Comparison of ENCODE assay signal across 8 cellular contexts in the genomic region with DNA sequence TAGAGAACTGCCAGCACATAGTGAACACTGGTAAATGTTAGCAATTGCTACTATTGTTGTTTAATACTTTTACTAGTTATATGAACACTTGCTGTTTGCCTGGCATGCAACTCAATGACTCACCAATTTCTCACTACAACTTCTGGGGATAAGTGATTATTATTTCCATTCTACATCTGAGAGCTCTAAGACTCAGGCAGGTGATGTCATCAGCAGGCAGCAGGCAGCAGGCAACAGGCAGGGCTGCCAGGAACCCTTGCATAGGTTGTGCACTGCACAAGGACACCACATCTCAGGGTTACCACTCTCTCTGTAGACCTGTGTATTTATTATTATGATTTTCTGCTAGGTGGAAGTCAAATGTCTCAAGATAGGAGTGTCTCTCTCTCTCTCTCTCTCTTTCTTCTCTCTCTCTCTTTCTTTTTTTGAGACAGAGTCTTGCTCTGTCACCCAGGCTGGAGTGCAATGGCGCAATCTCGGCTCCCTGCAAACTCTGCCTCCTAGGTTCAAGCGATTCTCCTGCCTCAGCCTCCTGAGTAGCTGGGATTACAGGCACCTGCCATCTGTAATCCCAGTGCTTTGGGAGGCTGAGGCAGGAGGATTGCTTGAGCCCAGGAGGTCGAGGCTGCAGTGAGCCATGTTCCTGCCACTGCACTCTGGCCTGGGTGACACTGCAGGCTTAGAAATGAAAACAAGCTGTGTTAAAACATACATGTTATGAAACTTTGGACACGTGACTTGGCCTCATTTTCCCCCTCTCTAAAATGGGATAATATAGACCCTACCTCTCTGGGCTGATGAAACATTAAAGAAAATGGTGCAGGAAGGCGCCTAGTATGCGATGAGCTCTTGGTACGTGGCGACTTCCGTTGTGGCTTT. TPM values are rescaled to one million over a fixed set of nuclear protein-coding genes. Genes with fewer than 3 reads are reported as not detected.
DNase-seq lines count a peak whose midpoint lies in the region; ATAC-seq and TF ChIP-seq lines count a peak whose summit lies in the region.
"Had no signal": no experiment of that assay in that cellular context is flagged by ENCODE, and none has a peak within 500 bp of the region (broad histone marks: within the 10 kb centered on the region; RNA-seq: fewer than 3 reads in every experiment).

No MANE protein-coding gene starts in this region.

- H3K4me3 ChIP-seq in astrocyte of the spinal cord (ENCODE audit: low read depth, low read length): no peak overlapping the region
- H3K4me3 ChIP-seq: spleen had no signal

- peak; percentile 63 for DNase-seq in EL
- DNase-seq in M059J (ENCODE audit: low read depth): peak; percentile 75
- DNase-seq in astrocyte of the spinal cord (ENCODE audit: low read depth, low spot score): peak; percentile 69
- peak; percentile 18 for DNase-seq in myocyte (ENCODE audit: low read depth)
- no peak for DNase-seq in NCI-H510A (lab: John Stamatoyannopoulos, UW)
- DNase-seq in NCI-H345 (lab: John Stamatoyannopoulos, UW): no peak
- DNase-seq: spleen had no signal

- in situ Hi-C loops in astrocyte of the spinal cord (cut with HindIII; ENCODE audit: low sequenced_read_pairs): no loop called here

- no peak for ATAC-seq in GM21576 (IDR thresholded peaks at IDR 0.05; ENCODE audit: unreplicated experiment)

- no peak for TF ChIP-seq CTCF in astrocyte of the spinal cord (IDR thresholded peaks at IDR 0.05; ENCODE audit: low read depth, low read length)

RNA-seq across cellular contexts. Expression of a gene that starts 22.7 kb away (rescaled TPM):
- not detected in 2 replicates for total RNA-seq in M059J (2014; rRNA removed; shearing (Covaris generic))
- total RNA-seq in myocyte: not detected in 2 replicates
- not detected for polyA plus RNA-seq in myocyte (2012)

RNA-seq across cellular contexts. Expression of a gene that starts 33.9 kb away (rescaled TPM):
- 12.5 and 12.8 TPM in 2 replicates for total RNA-seq in M059J (2014; rRNA removed; shearing (Covaris generic))
- 21.8 and 28.4 TPM in 2 replicates for total RNA-seq in myocyte
- polyA plus RNA-seq in myocyte (2012): 5.1 TPM

RNA-seq across cellular contexts. Expression of a gene that starts 51.4 kb away (rescaled TPM):
- total RNA-seq in M059J (2014; rRNA removed; shearing (Covaris generic)): 0.64 TPM in 1 of 2 replicates, not detected in the other
- total RNA-seq in myocyte: 0.91 TPM in 1 of 2 replicates, not detected in the other
- polyA plus RNA-seq in myocyte (2012): 0.50 TPM
- total RNA-seq: spleen had no signal

Comparison
In these comparisons a context has a peak if more than half of its experiments do, and no peak if none do; other contexts are left out.
1. DNase-seq: peak in EL (single experiment), M059J (single experiment), astrocyte of the spinal cord (single experiment) and myocyte (single experiment); none in NCI-H510A (single experiment) and NCI-H345 (single experiment).